Comparison of ENCODE assay signal across 1 cellular context in genomic region chr6:166364480-166364879, GRCh38.
TF ChIP-seq lines count a peak whose summit lies in the region.

No MANE protein-coding gene starts in this region.

TF ChIP-seq in IMR-90, 13 proteins besides CTCF, POLR2A, EP300 and RAD21:
- TF ChIP-seq NFE2L2 (IDR thresholded peaks at IDR 0.05; ENCODE audit: low read depth, low read length) (no peak), CHD1 (IDR thresholded peaks at IDR 0.05; ENCODE audit: low read depth, low read length) (no peak), MAFK (IDR thresholded peaks at IDR 0.05; ENCODE audit: low read depth, low read length) (no peak), SMC3 (IDR thresholded peaks at IDR 0.05; ENCODE audit: low read depth, low read length) (no peak), FOS (IDR thresholded peaks at IDR 0.05; ENCODE audit: low read depth, low read length) (no peak), MXI1 (IDR thresholded peaks at IDR 0.05; ENCODE audit: borderline replicate concordance, low read depth, low read length) (no peak), MAZ (IDR thresholded peaks at IDR 0.05; ENCODE audit: borderline replicate concordance, low read depth, low read length) (no peak), ELK1 (IDR thresholded peaks at IDR 0.05; ENCODE audit: borderline replicate concordance, low read depth, low read length) (no peak), CEBPB (IDR thresholded peaks at IDR 0.05; ENCODE audit: low read depth, low read length) (no peak), BHLHE40 (IDR thresholded peaks at IDR 0.05; ENCODE audit: low read depth, low read length) (no peak), USF2 (IDR thresholded peaks at IDR 0.05; ENCODE audit: low read depth, low read length) (no peak), RFX5 (IDR thresholded peaks at IDR 0.05; ENCODE audit: low read depth, low read length) (no peak), RCOR1 (IDR thresholded peaks at IDR 0.05; ENCODE audit: insufficient replicate concordance, low read length) (no peak)
